36 cellular contexts compared by ENCODE assay signal in genomic region chr7:158474488-158474887, GRCh38.
"Had no signal": no experiment of that assay in that cellular context is flagged by ENCODE, and none has a peak within 500 bp of the region (broad histone marks: within the 10 kb centered on the region; RNA-seq: fewer than 3 reads in every experiment).

No MANE protein-coding gene starts in this region.

- H3K4me1 ChIP-seq: adrenal gland, body of pancreas had no signal

- H3K9me3 Mint-ChIP-seq: activated B cell treated with CpG ODN at 0.5 μM for 24 hours; activated CD4-positive, alpha-beta memory T cell treated with anti-CD3 and anti-CD28 coated beads for 36 hours; activated CD4-positive, alpha-beta T cell treated with anti-CD3 and anti-CD28 coated beads, Interleukin-2, amount 10 ng/mL, durations not matched to agents 24 days and 14 days; activated CD8-positive, alpha-beta T cell treated with anti-CD3 and anti-CD28 coated beads for 36 hours; activated naive CD4-positive, alpha-beta T cell treated with anti-CD3 and anti-CD28 coated beads for 36 hours; activated naive CD4-positive, alpha-beta T cell treated with anti-CD3 and anti-CD28 coated beads, Interleukin-2, amount 50 U/mL, for 72 hours; activated naive CD8-positive, alpha-beta T cell treated with anti-CD3 and anti-CD28 coated beads for 36 hours; activated T-cell treated with anti-CD3 and anti-CD28 coated beads, Interleukin-2, amount 50 U/mL, for 4 hours; activated T-cell treated with anti-CD3 and anti-CD28 coated beads, Interleukin-2, amount 50 U/mL, for 72 hours; activated T-helper 1 cell treated with anti-CD3 and anti-CD28 coated beads, Interleukin-12 subunit alpha, Interleukin-12 subunit beta, Interleukin-2, Interleukin-4 antibody, amounts not matched to agents 30 ng/mL and 10 ng/mL and 1 ng/mL, durations not matched to agents 14 hours and 24 hours and 36 hours; activated T-helper 17 cell treated with anti-CD3 and anti-CD28 coated beads, Interleukin-2, amount 50 U/mL, for 72 hours; T-helper 1 cell treated with Interleukin-12 subunit alpha and Interleukin-12 subunit beta and Interleukin-4 antibody, amounts not matched to agents 30 μg/mL and 1 μg/mL, for 36 hours; T-helper 2 cell treated with Interferon-gamma antibody and Interleukin-4, amounts not matched to agents 5 μg/mL and 100 μg/mL, for 36 hours had no signal

- H3K27ac ChIP-seq: adrenal gland, body of pancreas, brain microvascular endothelial cell, cardiac muscle cell, VCaP had no signal

- H3K27ac Mint-ChIP-seq: activated B cell treated with CpG ODN at 0.5 μM for 24 hours; activated CD4-positive, alpha-beta memory T cell treated with anti-CD3 and anti-CD28 coated beads for 36 hours; activated CD4-positive, alpha-beta T cell treated with anti-CD3 and anti-CD28 coated beads, Interleukin-2, amount 10 ng/mL, durations not matched to agents 24 days and 14 days; activated CD8-positive, alpha-beta T cell treated with anti-CD3 and anti-CD28 coated beads for 36 hours; activated naive CD4-positive, alpha-beta T cell treated with anti-CD3 and anti-CD28 coated beads for 36 hours; activated naive CD4-positive, alpha-beta T cell treated with anti-CD3 and anti-CD28 coated beads, Interleukin-2, amount 50 U/mL, for 72 hours; activated naive CD8-positive, alpha-beta T cell treated with anti-CD3 and anti-CD28 coated beads for 36 hours; activated T-cell treated with anti-CD3 and anti-CD28 coated beads, Interleukin-2, amount 50 U/mL, for 72 hours; activated T-helper 1 cell treated with anti-CD3 and anti-CD28 coated beads, Interleukin-12 subunit alpha, Interleukin-12 subunit beta, Interleukin-2, Interleukin-4 antibody, amounts not matched to agents 30 ng/mL and 10 ng/mL and 1 ng/mL, durations not matched to agents 14 hours and 24 hours and 36 hours; activated T-helper 17 cell treated with anti-CD3 and anti-CD28 coated beads, Interleukin-2, amount 50 U/mL, for 72 hours; T-helper 1 cell treated with Interleukin-12 subunit alpha and Interleukin-12 subunit beta and Interleukin-4 antibody, amounts not matched to agents 30 μg/mL and 1 μg/mL, for 36 hours; T-helper 2 cell treated with Interferon-gamma antibody and Interleukin-4, amounts not matched to agents 5 μg/mL and 100 μg/mL, for 36 hours had no signal

- H3K4me1 Mint-ChIP-seq: activated B cell treated with CpG ODN at 0.5 μM for 24 hours; activated CD4-positive, alpha-beta T cell treated with anti-CD3 and anti-CD28 coated beads, Interleukin-2, amount 10 ng/mL, durations not matched to agents 24 days and 14 days; activated T-helper 17 cell treated with anti-CD3 and anti-CD28 coated beads, Interleukin-2, amount 50 U/mL, for 72 hours had no signal

- H3K9me3 ChIP-seq: adrenal gland, body of pancreas had no signal

- H3K4me3 Mint-ChIP-seq: activated B cell treated with CpG ODN at 0.5 μM for 24 hours; activated CD4-positive, alpha-beta memory T cell treated with anti-CD3 and anti-CD28 coated beads for 36 hours; activated CD4-positive, alpha-beta T cell treated with anti-CD3 and anti-CD28 coated beads, Interleukin-2, amount 10 ng/mL, durations not matched to agents 24 days and 14 days; activated CD8-positive, alpha-beta T cell treated with anti-CD3 and anti-CD28 coated beads for 36 hours; activated naive CD4-positive, alpha-beta T cell treated with anti-CD3 and anti-CD28 coated beads for 36 hours; activated naive CD8-positive, alpha-beta T cell treated with anti-CD3 and anti-CD28 coated beads for 36 hours; activated T-cell treated with anti-CD3 and anti-CD28 coated beads, Interleukin-2, amount 50 U/mL, for 4 hours; activated T-cell treated with anti-CD3 and anti-CD28 coated beads, Interleukin-2, amount 50 U/mL, for 72 hours; activated T-helper 1 cell treated with anti-CD3 and anti-CD28 coated beads, Interleukin-12 subunit alpha, Interleukin-12 subunit beta, Interleukin-2, Interleukin-4 antibody, amounts not matched to agents 30 ng/mL and 10 ng/mL and 1 ng/mL, durations not matched to agents 14 hours and 24 hours and 36 hours; activated T-helper 17 cell treated with anti-CD3 and anti-CD28 coated beads, Interleukin-2, amount 50 U/mL, for 72 hours; T-helper 1 cell treated with Interleukin-12 subunit alpha and Interleukin-12 subunit beta and Interleukin-4 antibody, amounts not matched to agents 30 μg/mL and 1 μg/mL, for 36 hours; T-helper 2 cell treated with Interferon-gamma antibody and Interleukin-4, amounts not matched to agents 5 μg/mL and 100 μg/mL, for 36 hours had no signal

- H3K4me3 ChIP-seq: adrenal gland, body of pancreas, cardiac muscle cell had no signal

- H3K36me3 ChIP-seq: adrenal gland, brain microvascular endothelial cell, cardiac muscle cell had no signal

- H3K27me3 Mint-ChIP-seq: activated CD4-positive, alpha-beta T cell treated with anti-CD3 and anti-CD28 coated beads, Interleukin-2, amount 10 ng/mL, durations not matched to agents 24 days and 14 days had no signal

- H3K36me3 Mint-ChIP-seq: activated CD4-positive, alpha-beta memory T cell treated with anti-CD3 and anti-CD28 coated beads for 36 hours; activated naive CD4-positive, alpha-beta T cell treated with anti-CD3 and anti-CD28 coated beads, Interleukin-2, amount 50 U/mL, for 72 hours; activated naive CD8-positive, alpha-beta T cell treated with anti-CD3 and anti-CD28 coated beads for 36 hours had no signal

- H3K27me3 ChIP-seq: adrenal gland, body of pancreas, brain microvascular endothelial cell, cardiac muscle cell had no signal

- DNase-seq: activated B cell treated with CpG ODN at 0.5 μM for 24 hours; activated CD4-positive, alpha-beta memory T cell treated with anti-CD3 and anti-CD28 coated beads for 36 hours; activated CD4-positive, alpha-beta T cell treated with anti-CD3 and anti-CD28 coated beads for 4 hours; activated CD4-positive, alpha-beta T cell treated with anti-CD3 and anti-CD28 coated beads, Interleukin-2, amount 10 ng/mL, durations not matched to agents 24 days and 14 days; activated CD4-positive, alpha-beta T cell treated with anti-CD3 and anti-CD28 coated beads, Interleukin-2, amount 50 U/mL, for 1 hour; activated CD4-positive, alpha-beta T cell treated with anti-CD3 and anti-CD28 coated beads, Interleukin-2, amount 50 U/mL, for 4 hours; activated CD4-positive, CD25-positive, alpha-beta regulatory T cell treated with anti-CD3 and anti-CD28 coated beads, Interleukin-2, amount 50 U/mL, for 72 hours; activated CD8-positive, alpha-beta memory T cell treated with anti-CD3 and anti-CD28 coated beads, Interleukin-2, amount 50 U/mL, for 4 hours; activated CD8-positive, alpha-beta T cell treated with anti-CD3 and anti-CD28 coated beads for 36 hours; activated effector memory CD4-positive, alpha-beta T cell treated with anti-CD3 and anti-CD28 coated beads, Interleukin-2, amount 50 U/mL, for 16 hours; activated gamma-delta T cell treated with Interleukin-2 at 50 U/mL for 16 hours; activated naive CD4-positive, alpha-beta T cell; activated naive CD4-positive, alpha-beta T cell treated with anti-CD3 and anti-CD28 coated beads for 36 hours; activated naive CD4-positive, alpha-beta T cell treated with anti-CD3 and anti-CD28 coated beads, Interleukin-2, amount 50 U/mL, for 16 hours; activated naive CD8-positive, alpha-beta T cell treated with anti-CD3 and anti-CD28 coated beads for 36 hours; activated T-cell treated with anti-CD3 and anti-CD28 coated beads for 4 hours; activated T-cell treated with anti-CD3 and anti-CD28 coated beads, Interleukin-2, amount 50 U/mL, for 1 hour; activated T-cell treated with anti-CD3 and anti-CD28 coated beads, Interleukin-2, amount 50 U/mL, for 4 hours; activated T-cell treated with anti-CD3 and anti-CD28 coated beads, Interleukin-2, amount 50 U/mL, for 72 hours; adrenal gland; amniotic stem cell; aorta; body of pancreas; brain microvascular endothelial cell; central memory CD4-positive, alpha-beta T cell; SW 1271; T-helper 1 cell; T-helper 2 cell; T-helper 9 cell had no signal
